8 cellular contexts compared by ENCODE assay signal in genomic region chr7:34823650-34824258, GRCh38.
DNase-seq lines count a peak whose midpoint lies in the region; ATAC-seq and TF ChIP-seq lines count a peak whose summit lies in the region.

No MANE protein-coding gene starts in this region.

- H3K27me3 ChIP-seq in thoracic aorta (replicated peaks; ENCODE audit: insufficient read depth): no peaks in the 10 kb centered on the region

- H3K9me3 Mint-ChIP-seq in naive thymus-derived CD8-positive, alpha-beta T cell: no peaks in the 10 kb centered on the region

- H3K27ac ChIP-seq in thoracic aorta: no peak overlapping the region

- no peak for DNase-seq in AG04449 (ENCODE audit: low read depth, low spot score)
- DNase-seq in NCI-H345 (lab: John Stamatoyannopoulos, UW): peak; percentile 64
- peak; percentile 71 for DNase-seq in activated CD8-positive, alpha-beta memory T cell treated with anti-CD3 and anti-CD28 coated beads for 24 hours
- peak; percentile 54 for DNase-seq in epidermal melanocyte (ENCODE audit: insufficient read length, low spot score)
- DNase-seq in naive thymus-derived CD8-positive, alpha-beta T cell: peak in 9 of 10 donors; percentile 26 to 70 (median 38)
- no peak for DNase-seq in thoracic aorta (ENCODE audit: low spot score)

- CTCF ChIA-PET in AG04449 (lab: Yijun Ruan, JAX): interaction anchor here (0.6 to 2.6 kb wide), 17 partner anchors 9 to 213 kb away, joined by 3 to 20 read pairs (median 4); no protein-coding TSS in a partner anchor

- no peaks in the 10 kb centered on the region for H3K4me1 ChIP-seq in thoracic aorta (ENCODE audit: control insufficient read depth in 1 of 2, low read depth in 2 of 2)

- TF ChIP-seq CTCF in AG04449 (IDR thresholded peaks at IDR 0.05; ENCODE audit: insufficient read depth, low read length, missing control alignments) (peak; percentile 76), thoracic aorta (IDR thresholded peaks at IDR 0.05) (peak; percentile 79)

- H3K4me1 Mint-ChIP-seq in naive thymus-derived CD8-positive, alpha-beta T cell: no peaks in the 10 kb centered on the region

- ATAC-seq in GM18498 (IDR thresholded peaks at IDR 0.05; ENCODE audit: unreplicated experiment) (peak; percentile 87), HG02970 (IDR thresholded peaks at IDR 0.05; ENCODE audit: low FRiP score, unreplicated experiment) (peak; percentile 79), thoracic aorta (ENCODE audit: insufficient number of reproducible peaks, low FRiP score, low read depth) (no peak)
- ATAC-seq in naive thymus-derived CD8-positive, alpha-beta T cell: peak; percentile 40 to 52

- no peaks in the 10 kb centered on the region for H3K36me3 ChIP-seq in thoracic aorta

- POLR2A ChIA-PET in AG04449 (lab: Yijun Ruan, JAX): no interaction called here
- POLR2A ChIA-PET in naive thymus-derived CD8-positive, alpha-beta T cell (lab: Charles Lee): no interaction called here

- H3K4me3 ChIP-seq in AG04449 (ENCODE audit: low read depth, low read length) (no peak overlapping the region), thoracic aorta (no peak overlapping the region)

- H3K36me3 Mint-ChIP-seq in naive thymus-derived CD8-positive, alpha-beta T cell: no peaks in the 10 kb centered on the region

- peaks cover 0 to 9% (median 2%) of the 10 kb centered on the region in 5 donors for H3K27me3 Mint-ChIP-seq in naive thymus-derived CD8-positive, alpha-beta T cell

- H3K27ac Mint-ChIP-seq in naive thymus-derived CD8-positive, alpha-beta T cell: no peak overlapping the region

- no peaks in the 10 kb centered on the region for H3K9me3 ChIP-seq in thoracic aorta

- no peak overlapping the region for H3K4me3 Mint-ChIP-seq in naive thymus-derived CD8-positive, alpha-beta T cell

Comparison
In these comparisons a context has a peak if more than half of its experiments do, and no peak if none do; other contexts are left out.
1. DNase-seq: peak in NCI-H345 (single experiment), activated CD8-positive, alpha-beta memory T cell treated with anti-CD3 and anti-CD28 coated beads for 24 hours (single experiment), epidermal melanocyte (single experiment) and naive thymus-derived CD8-positive, alpha-beta T cell (9 of 10); none in AG04449 (single experiment) and thoracic aorta (single experiment).